11 cellular contexts compared by ENCODE assay signal in genomic region chr20:40471261-40471629, GRCh38.
DNase-seq lines count a peak whose midpoint lies in the region; ATAC-seq and TF ChIP-seq lines count a peak whose summit lies in the region.
"Had no signal": no experiment of that assay in that cellular context is flagged by ENCODE, and none has a peak within 500 bp of the region (broad histone marks: within the 10 kb centered on the region; RNA-seq: fewer than 3 reads in every experiment).

No MANE protein-coding gene starts in this region.

- H3K27me3 Mint-ChIP-seq in brain (peaks cover 10% of the 10 kb centered on the region), type B pancreatic cell (no peaks in the 10 kb centered on the region)

- peak overlapping the region in 1 of 5 experiments; percentile 71 for H3K27ac Mint-ChIP-seq in brain
- no peak overlapping the region for H3K27ac Mint-ChIP-seq in type B pancreatic cell
- H3K27ac Mint-ChIP-seq: natural killer cell treated with Interleukin-12 subunit alpha and Interleukin-12 subunit beta and Interleukin-15 and Interleukin-18, amount 100 ng/mL, for 72 hours had no signal

- intact Hi-C loops in left colon (cut with DNase I, micrococcal nuclease) = no loop called here

- H3K4me3 Mint-ChIP-seq in brain (no peak overlapping the region), type B pancreatic cell (no peak overlapping the region)
- H3K4me3 Mint-ChIP-seq: natural killer cell treated with Interleukin-12 subunit alpha and Interleukin-12 subunit beta and Interleukin-15 and Interleukin-18, amount 100 ng/mL, for 72 hours had no signal

- ATAC-seq in left colon (peak; percentile 86), HG02763 (IDR thresholded peaks at IDR 0.05; ENCODE audit: unreplicated experiment) (no peak), HG02973 (IDR thresholded peaks at IDR 0.05; ENCODE audit: unreplicated experiment) (no peak), HG03095 (IDR thresholded peaks at IDR 0.05; ENCODE audit: unreplicated experiment) (no peak)
- ATAC-seq: natural killer cell treated with Interleukin-12 subunit alpha and Interleukin-12 subunit beta and Interleukin-15 and Interleukin-18, amount 100 ng/mL, for 72 hours had no signal

- peak; percentile 33 to 62 for TF ChIP-seq CTCF in brain (conservative IDR thresholded peaks at IDR 0.05)
- peak; percentile 53 for TF ChIP-seq CTCF in type B pancreatic cell (conservative IDR thresholded peaks at IDR 0.05)

- no peaks in the 10 kb centered on the region for H3K9me3 Mint-ChIP-seq in brain
- H3K9me3 Mint-ChIP-seq in type B pancreatic cell = no peaks in the 10 kb centered on the region
- H3K9me3 Mint-ChIP-seq: natural killer cell treated with Interleukin-12 subunit alpha and Interleukin-12 subunit beta and Interleukin-15 and Interleukin-18, amount 100 ng/mL, for 72 hours had no signal

- H3K36me3 Mint-ChIP-seq in brain (no peaks in the 10 kb centered on the region), type B pancreatic cell (peaks cover 4% of the 10 kb centered on the region)
- H3K36me3 Mint-ChIP-seq: natural killer cell treated with Interleukin-12 subunit alpha and Interleukin-12 subunit beta and Interleukin-15 and Interleukin-18, amount 100 ng/mL, for 72 hours had no signal

- DNase-seq in NOMO-1 treated with DMSO at 0.1 percent for 48 hours (lab: John Stamatoyannopoulos, UW; ENCODE audit: unreplicated experiment) (peak; percentile 35), NOMO-1 treated with dmso at 0.1 percent for 144 hours (lab: John Stamatoyannopoulos, UW; ENCODE audit: unreplicated experiment) (no peak), left colon (peak in 1 of 2 donors; percentile 12), type B pancreatic cell (ENCODE audit: extremely low spot score, unreplicated experiment) (no peak)
- DNase-seq: activated CD4-positive, alpha-beta T cell treated with anti-CD3 and anti-CD28 coated beads for 48 hours; GOT3 had no signal

- H3K4me1 Mint-ChIP-seq in brain (no peaks in the 10 kb centered on the region), type B pancreatic cell (ENCODE audit: unreplicated experiment) (peaks cover 17% of the 10 kb centered on the region)
